8 cellular contexts compared by ENCODE assay signal in genomic region chr19:38033658-38034150, GRCh38.
A peak's percentile ranks its signal among the peaks of the same experiment; 100 is the strongest.
DNase-seq lines count a peak whose midpoint lies in the region; ATAC-seq and TF ChIP-seq lines count a peak whose summit lies in the region.

No MANE protein-coding gene starts in this region.

- H3K4me1 ChIP-seq in testis: peaks cover 4% of the 10 kb centered on the region

- H3K27ac ChIP-seq in testis: no peak overlapping the region

- peaks cover 0 to 3% (median 0%) of the 10 kb centered on the region in 7 donors for H3K9me3 Mint-ChIP-seq in CD14-positive monocyte
- H3K9me3 Mint-ChIP-seq in brain: peaks cover 0 to 5% (median 0%) of the 10 kb centered on the region in 5 experiments

- peak overlapping the region; percentile 86 to 95 (median 91) for H3K27ac Mint-ChIP-seq in CD14-positive monocyte
- H3K27ac Mint-ChIP-seq in brain: peak overlapping the region in 3 of 5 experiments; percentile 23 to 47 (median 30)

- 84 to 85% methylated on average over 12 of the region's 12 CpGs for WGBS in testis, 2 donors

- TF ChIP-seq POLR2A in testis (IDR thresholded peaks at IDR 0.05): no peak

- H3K9me3 ChIP-seq in testis: no peaks in the 10 kb centered on the region

- peaks cover 31% of the 10 kb centered on the region for H3K4me1 Mint-ChIP-seq in CD14-positive monocyte
- peaks cover 50% of the 10 kb centered on the region for H3K4me1 Mint-ChIP-seq in brain

- DNase-seq in CD14-positive monocyte (ENCODE audit: low spot score) (no peak), DMS114 treated with DMSO at 0.1 percent for 48 hours (lab: John Stamatoyannopoulos, UW; ENCODE audit: unreplicated experiment) (no peak), UCSD-AML1 (lab: John Stamatoyannopoulos, UW; ENCODE audit: unreplicated experiment) (no peak), testis (no peak), NCI-H82 treated with DMSO at 0.1 percent for 48 hours (lab: John Stamatoyannopoulos, UW; ENCODE audit: unreplicated experiment) (no peak)

- ATAC-seq in GM19452 (IDR thresholded peaks at IDR 0.05; ENCODE audit: unreplicated experiment) (peak; percentile 70), HG03342 (IDR thresholded peaks at IDR 0.05; ENCODE audit: unreplicated experiment) (peak; percentile 70)

- no peaks in the 10 kb centered on the region for H3K27me3 ChIP-seq in testis

- H3K36me3 Mint-ChIP-seq in CD14-positive monocyte: peaks cover 21 to 31% of the 10 kb centered on the region in 2 donors
- H3K36me3 Mint-ChIP-seq in brain: peaks cover 28% of the 10 kb centered on the region

- peak overlapping the region; percentile 13 to 79 for H3K4me3 Mint-ChIP-seq in CD14-positive monocyte
- no peak overlapping the region for H3K4me3 Mint-ChIP-seq in brain

- intact Hi-C loops in CD14-positive monocyte (cut with micrococcal nuclease) (no loop called here), testis (cut with DNase I; ENCODE audit: low total_unique reads) (no loop called here)

- H3K4me3 ChIP-seq in testis: no peak overlapping the region

- TF ChIP-seq CTCF in CD14-positive monocyte (IDR thresholded peaks at IDR 0.05) (no peak), brain (conservative IDR thresholded peaks at IDR 0.05) (no peak), testis (IDR thresholded peaks at IDR 0.05) (no peak)

- H3K27me3 Mint-ChIP-seq in CD14-positive monocyte (ENCODE audit: low read depth in 3 of 3) (peaks cover 2 to 7% (median 4%) of the 10 kb centered on the region in 3 donors), brain (peaks cover 4% of the 10 kb centered on the region)

- H3K36me3 ChIP-seq in testis (ENCODE audit: low read depth, missing control alignments): no peaks in the 10 kb centered on the region

Comparison
In these comparisons a context has a peak if more than half of its experiments do, and no peak if none do; other contexts are left out.
1. H3K4me3 Mint-ChIP-seq: peak in CD14-positive monocyte (2 of 2); none in brain (0 of 5).